ENCODE assay signal across 31 cellular contexts in the genomic region with DNA sequence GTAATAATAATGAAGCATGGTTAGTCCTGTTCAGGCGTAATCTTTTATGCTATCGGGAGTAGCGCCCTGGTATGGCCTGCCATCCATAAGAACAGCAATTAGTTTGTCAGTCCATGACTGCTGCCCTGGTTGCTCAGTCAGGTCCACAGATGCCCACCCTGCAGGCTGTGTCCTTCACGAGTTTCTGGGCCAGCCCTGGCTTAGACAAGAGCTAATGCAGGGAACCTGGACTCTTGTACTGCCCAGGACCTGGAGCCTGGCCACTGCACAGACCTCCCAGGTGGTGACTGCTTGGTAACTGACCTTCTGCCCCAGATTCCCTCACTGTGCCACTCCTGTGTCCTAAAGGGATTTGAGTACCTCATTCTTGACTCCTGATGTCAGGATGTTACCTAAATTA.
"Had no signal": no experiment of that assay in that cellular context is flagged by ENCODE, and none has a peak within 500 bp of the region (broad histone marks: within the 10 kb centered on the region; RNA-seq: fewer than 3 reads in every experiment).

No MANE protein-coding gene starts in this region.

- H3K9me3 ChIP-seq: adrenal gland, body of pancreas, colonic mucosa, esophagus squamous epithelium, gastroesophageal sphincter had no signal

- FAIRE-seq: endometrium, endothelial cell of umbilical vein had no signal

- H3K4me3 ChIP-seq: adrenal gland, body of pancreas, cardiac muscle cell, colonic mucosa, esophagus squamous epithelium, gastroesophageal sphincter, heart right ventricle had no signal

- H3K27ac ChIP-seq: adrenal gland, body of pancreas, cardiac muscle cell, colonic mucosa, epithelial cell of prostate, esophagus squamous epithelium, gastroesophageal sphincter, heart right ventricle, WERI-Rb-1 had no signal

- DNase-seq: activated B cell treated with CpG ODN at 0.5 μM for 24 hours; activated CD4-positive, alpha-beta T cell treated with anti-CD3 and anti-CD28 coated beads for 48 hours; activated CD4-positive, alpha-beta T cell treated with anti-CD3 and anti-CD28 coated beads, Interleukin-2, amount 50 U/mL, for 1 hour; activated CD4-positive, alpha-beta T cell treated with anti-CD3 and anti-CD28 coated beads, Interleukin-2, amount 50 U/mL, for 48 hours; activated CD8-positive, alpha-beta memory T cell treated with anti-CD3 and anti-CD28 coated beads for 24 hours; activated CD8-positive, alpha-beta T cell treated with anti-CD3 and anti-CD28 coated beads for 36 hours; activated effector memory CD4-positive, alpha-beta T cell treated with Interleukin-2 at 50 U/mL for 16 hours; activated gamma-delta T cell treated with Interleukin-2 at 50 U/mL for 16 hours; activated naive CD4-positive, alpha-beta T cell treated with anti-CD3 and anti-CD28 coated beads for 36 hours; activated naive CD8-positive, alpha-beta T cell treated with anti-CD3 and anti-CD28 coated beads for 36 hours; activated naive CD8-positive, alpha-beta T cell treated with anti-CD3 and anti-CD28 coated beads, Interleukin-2, amount 50 U/mL, for 24 hours; activated T-cell treated with anti-CD3 and anti-CD28 coated beads, Interleukin-2, amount 50 U/mL, for 4 hours; adrenal gland; amygdala; aorta; body of pancreas; central memory CD4-positive, alpha-beta T cell; cerebellar nuclear complex; colonic mucosa; effector CD8-positive, alpha-beta T cell; esophagus squamous epithelium; foreskin melanocyte; heart right ventricle; T-helper 17 cell; T1000; WERI-Rb-1 had no signal

- H3K36me3 ChIP-seq: adrenal gland, cardiac muscle cell, colonic mucosa, esophagus squamous epithelium, gastroesophageal sphincter, heart right ventricle, WERI-Rb-1 had no signal

- H3K4me1 ChIP-seq: adrenal gland, body of pancreas, colonic mucosa, esophagus squamous epithelium, gastroesophageal sphincter, heart right ventricle had no signal

- H3K27me3 ChIP-seq: adrenal gland, body of pancreas, cardiac muscle cell, colonic mucosa, esophagus squamous epithelium, gastroesophageal sphincter had no signal
